14 cellular contexts compared by ENCODE assay signal in genomic region chr13:84946144-84946543, GRCh38.
"Had no signal": no experiment of that assay in that cellular context is flagged by ENCODE, and none has a peak within 500 bp of the region (broad histone marks: within the 10 kb centered on the region; RNA-seq: fewer than 3 reads in every experiment).

No MANE protein-coding gene starts in this region.

- ATAC-seq: left lung, natural killer cell had no signal

- H3K4me3 ChIP-seq: adrenal gland, cardiac muscle cell, left lung, stomach, testis, upper lobe of left lung had no signal

- H3K27ac Mint-ChIP-seq: activated T-helper 2 cell treated with anti-CD3 and anti-CD28 coated beads, Interferon-gamma antibody, Interleukin-2, Interleukin-4, amounts not matched to agents 10 μg/mL and 5 μg/mL and 100 μg/mL, durations not matched to agents 14 hours and 24 hours and 36 hours; natural killer cell had no signal

- H3K4me3 Mint-ChIP-seq: natural killer cell had no signal

- DNase-seq: activated CD4-positive, alpha-beta T cell treated with anti-CD3 and anti-CD28 coated beads, Interleukin-2, amount 50 U/mL, for 48 hours; activated CD4-positive, CD25-positive, alpha-beta regulatory T cell treated with anti-CD3 and anti-CD28 coated beads, Interleukin-2, amount 50 U/mL, for 72 hours; activated naive CD4-positive, alpha-beta T cell treated with anti-CD3 and anti-CD28 coated beads, Interleukin-2, amount 50 U/mL, for 16 hours; adrenal gland; hippocampal formation; left lung; mesendoderm; natural killer cell; stimulated activated CD4-positive, alpha-beta T cell treated with anti-CD3 and anti-CD28 coated beads, Interleukin-2, amount 100 ng/mL, for 24 hours; stomach; testis; upper lobe of left lung had no signal

- H3K4me1 Mint-ChIP-seq: natural killer cell had no signal

- H3K36me3 Mint-ChIP-seq: natural killer cell had no signal
